In the genomic region with DNA sequence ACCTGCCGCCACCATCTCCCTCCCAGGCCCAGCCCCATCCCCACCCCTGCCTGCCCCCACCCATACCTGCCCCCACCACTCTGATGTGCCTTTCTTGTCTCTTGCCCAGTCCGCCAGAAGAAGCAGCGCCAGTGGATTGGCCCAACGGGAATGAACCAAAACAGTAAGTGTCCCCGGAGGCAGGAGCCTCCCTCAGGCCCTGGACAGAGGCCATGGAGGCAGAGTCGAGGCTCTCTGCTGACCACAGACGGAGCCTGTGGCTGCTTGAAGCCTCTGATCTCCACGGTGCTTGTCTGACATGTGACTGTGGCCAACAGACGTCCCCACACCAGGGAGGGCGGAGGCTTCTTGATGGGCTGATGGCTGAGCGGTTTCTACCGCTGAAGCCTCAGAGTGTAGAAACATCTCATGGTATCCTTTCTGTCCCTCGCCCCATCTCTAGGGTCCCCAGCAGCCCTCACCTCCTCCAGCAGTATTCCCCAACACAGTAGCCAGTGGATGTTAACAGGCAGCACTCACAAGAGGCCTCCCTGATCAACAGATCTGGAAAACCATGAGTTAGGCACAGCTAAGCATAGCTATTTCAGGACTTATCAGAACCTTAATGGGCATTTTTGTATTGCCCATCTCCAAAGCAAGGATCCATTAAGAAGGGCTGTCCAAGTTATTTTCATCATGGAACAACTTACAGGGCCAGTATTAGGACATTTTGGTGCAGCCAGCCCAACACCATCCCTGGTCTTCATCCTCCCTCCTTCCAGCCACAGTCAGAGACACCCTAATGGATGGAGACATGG, we compare ENCODE assay signal across 24 cellular contexts. TPM values are rescaled to one million over a fixed set of nuclear protein-coding genes. Genes with fewer than 3 reads are reported as not detected.
DNase-seq lines count a peak whose midpoint lies in the region; ATAC-seq and TF ChIP-seq lines count a peak whose summit lies in the region.
"Had no signal": no experiment of that assay in that cellular context is flagged by ENCODE, and none has a peak within 500 bp of the region (broad histone marks: within the 10 kb centered on the region; RNA-seq: fewer than 3 reads in every experiment).

No MANE protein-coding gene starts in this region.

- H3K27ac ChIP-seq in neural progenitor cell = no peak overlapping the region
- H3K27ac ChIP-seq: 22Rv1, epithelial cell of prostate, skin epidermis, thoracic aorta had no signal

- H3K4me3 ChIP-seq in neural progenitor cell = no peak overlapping the region
- H3K4me3 ChIP-seq: skin epidermis, thoracic aorta had no signal

- H3K27ac Mint-ChIP-seq in T-helper 2 cell treated with Interferon-gamma antibody and Interleukin-4, amounts not matched to agents 5 μg/mL and 100 μg/mL, for 36 hours = peak overlapping the region; percentile 36
- H3K27ac Mint-ChIP-seq in activated naive CD8-positive, alpha-beta T cell treated with anti-CD3 and anti-CD28 coated beads for 36 hours = peak overlapping the region; percentile 71
- peak overlapping the region; percentile 85 for H3K27ac Mint-ChIP-seq in neural progenitor cell
- H3K27ac Mint-ChIP-seq: dendritic cell treated with granulocyte-macrophage colony-stimulating factor and Interleukin-4, amounts not matched to agents 40 ng/mL and 50 ng/mL, for 4 days had no signal

- no peaks in the 10 kb centered on the region for H3K36me3 ChIP-seq in neural progenitor cell
- H3K36me3 ChIP-seq: thoracic aorta had no signal

- H3K36me3 Mint-ChIP-seq in T-helper 2 cell treated with Interferon-gamma antibody and Interleukin-4, amounts not matched to agents 5 μg/mL and 100 μg/mL, for 36 hours (ENCODE audit: low read depth) = peaks cover 83% of the 10 kb centered on the region
- H3K36me3 Mint-ChIP-seq in activated naive CD8-positive, alpha-beta T cell treated with anti-CD3 and anti-CD28 coated beads for 36 hours = peaks cover 61% of the 10 kb centered on the region
- H3K36me3 Mint-ChIP-seq in neural progenitor cell = peaks cover 2% of the 10 kb centered on the region
- H3K36me3 Mint-ChIP-seq: brain had no signal

- ATAC-seq in GM21825 (IDR thresholded peaks at IDR 0.05; ENCODE audit: unreplicated experiment) = no peak
- ATAC-seq in HG03442 (IDR thresholded peaks at IDR 0.05; ENCODE audit: unreplicated experiment) = no peak
- ATAC-seq: Panc1 had no signal

- no peak overlapping the region for H3K9ac ChIP-seq in neural progenitor cell
- H3K9ac ChIP-seq: SK-N-SH had no signal

- no peaks in the 10 kb centered on the region for H3K27me3 ChIP-seq in neural progenitor cell

- H3K4me3 Mint-ChIP-seq in T-helper 2 cell treated with Interferon-gamma antibody and Interleukin-4, amounts not matched to agents 5 μg/mL and 100 μg/mL, for 36 hours = no peak overlapping the region
- H3K4me3 Mint-ChIP-seq in activated naive CD8-positive, alpha-beta T cell treated with anti-CD3 and anti-CD28 coated beads for 36 hours = no peak overlapping the region
- H3K4me3 Mint-ChIP-seq in neural progenitor cell = no peak overlapping the region
- H3K4me3 Mint-ChIP-seq: brain; dendritic cell treated with granulocyte-macrophage colony-stimulating factor and Interleukin-4, amounts not matched to agents 40 ng/mL and 50 ng/mL, for 4 days had no signal

- peaks cover 4% of the 10 kb centered on the region for H3F3A ChIP-seq in neural progenitor cell (ENCODE audit: low read depth)

- peaks cover 14% of the 10 kb centered on the region for H3K4me1 ChIP-seq in neural progenitor cell

- no peak overlapping the region for H2AFZ ChIP-seq in neural progenitor cell (replicated peaks)

- H3K4me2 ChIP-seq in neural progenitor cell = no peak overlapping the region
- H3K4me2 ChIP-seq: SK-N-SH had no signal

- no peaks in the 10 kb centered on the region for H3K9me3 ChIP-seq in neural progenitor cell (ENCODE audit: low read depth)
- H3K9me3 ChIP-seq: SK-N-SH, thoracic aorta had no signal

- no peak for TF ChIP-seq CTCF in neural progenitor cell (IDR thresholded peaks at IDR 0.05)

- H3K9me3 Mint-ChIP-seq in T-helper 2 cell treated with Interferon-gamma antibody and Interleukin-4, amounts not matched to agents 5 μg/mL and 100 μg/mL, for 36 hours = no peaks in the 10 kb centered on the region
- no peaks in the 10 kb centered on the region for H3K9me3 Mint-ChIP-seq in activated naive CD8-positive, alpha-beta T cell treated with anti-CD3 and anti-CD28 coated beads for 36 hours
- H3K9me3 Mint-ChIP-seq in neural progenitor cell = no peaks in the 10 kb centered on the region
- H3K9me3 Mint-ChIP-seq: brain; dendritic cell treated with granulocyte-macrophage colony-stimulating factor and Interleukin-4, amounts not matched to agents 40 ng/mL and 50 ng/mL, for 4 days had no signal

- no peaks in the 10 kb centered on the region for H4K20me1 ChIP-seq in neural progenitor cell (ENCODE audit: low read depth)

- DNase-seq in T-helper 2 cell treated with Interferon-gamma antibody and Interleukin-4, amounts not matched to agents 5 μg/mL and 100 μg/mL, for 36 hours (ENCODE audit: low spot score) = no peak
- no peak for DNase-seq in T-helper 2 cell
- peak; percentile 13 for DNase-seq in M059J (ENCODE audit: low read depth)
- no peak for DNase-seq in activated naive CD8-positive, alpha-beta T cell treated with anti-CD3 and anti-CD28 coated beads for 36 hours
- DNase-seq in neural progenitor cell (ENCODE audit: low spot score) = no peak
- no peak for DNase-seq in OCI-M2 (lab: John Stamatoyannopoulos, UW; ENCODE audit: unreplicated experiment)
- DNase-seq: activated CD4-positive, alpha-beta T cell treated with anti-CD3 and anti-CD28 coated beads, Interleukin-2, amount 50 U/mL, for 4 hours; activated gamma-delta T cell; C1 segment of cervical spinal cord; DMS79 treated with DMSO at 0.1 percent for 48 hours; KBM-7; NCI-H1092; NCI-H2107; NCI-H774; SK-N-SH had no signal

- H3K27me3 Mint-ChIP-seq in T-helper 2 cell treated with Interferon-gamma antibody and Interleukin-4, amounts not matched to agents 5 μg/mL and 100 μg/mL, for 36 hours (ENCODE audit: low read depth) = no peaks in the 10 kb centered on the region
- no peaks in the 10 kb centered on the region for H3K27me3 Mint-ChIP-seq in activated naive CD8-positive, alpha-beta T cell treated with anti-CD3 and anti-CD28 coated beads for 36 hours
- H3K27me3 Mint-ChIP-seq in neural progenitor cell (ENCODE audit: insufficient read depth, low read depth) = peaks cover 9% of the 10 kb centered on the region
- H3K27me3 Mint-ChIP-seq: brain had no signal

- no peaks in the 10 kb centered on the region for H3K79me2 ChIP-seq in neural progenitor cell (ENCODE audit: low read depth)

- H3K4me1 Mint-ChIP-seq in T-helper 2 cell treated with Interferon-gamma antibody and Interleukin-4, amounts not matched to agents 5 μg/mL and 100 μg/mL, for 36 hours (ENCODE audit: low read depth) = peaks cover 27% of the 10 kb centered on the region
- peaks cover 48% of the 10 kb centered on the region for H3K4me1 Mint-ChIP-seq in activated naive CD8-positive, alpha-beta T cell treated with anti-CD3 and anti-CD28 coated beads for 36 hours
- H3K4me1 Mint-ChIP-seq in neural progenitor cell = peaks cover 41% of the 10 kb centered on the region

RNA-seq across cellular contexts. Expression of a gene that starts 21.7 kb away (rescaled TPM):
- total RNA-seq in M059J (2014; rRNA removed; shearing (Covaris generic)) = not detected in 2 replicates
- 100 to 1,000 TPM; 196 to 197 TPM for total RNA-seq in activated naive CD8-positive, alpha-beta T cell treated with anti-CD3 and anti-CD28 coated beads for 36 hours
- total RNA-seq in neural progenitor cell (ENCODE audit: low replicate concordance) = not detected in 2 replicates

RNA-seq across cellular contexts. Expression of a gene that starts 37.3 kb away (rescaled TPM):
- 8.0 and 15.1 TPM in 2 replicates for total RNA-seq in M059J (2014; rRNA removed; shearing (Covaris generic))
- total RNA-seq in activated naive CD8-positive, alpha-beta T cell treated with anti-CD3 and anti-CD28 coated beads for 36 hours = 1 to 10 TPM; 8.1 to 8.8 TPM
- 9.9 and 19.9 TPM in 2 replicates for total RNA-seq in neural progenitor cell (ENCODE audit: low replicate concordance)

Comparison
In these comparisons a context has a peak if more than half of its experiments do, and no peak if none do; other contexts are left out.
1. RNA of a gene that starts 21.7 kb away (total RNA-seq): 196 to 197 TPM in activated naive CD8-positive, alpha-beta T cell treated with anti-CD3 and anti-CD28 coated beads for 36 hours; not detected in M059J and not detected in neural progenitor cell; every median in the first group is over 100 times any median in the second.
2. Peak in every context shown above with its lines, with median percentiles within 50 percentile points of each other: H3K27ac Mint-ChIP-seq.